ENCODE assay signal across 2 cellular contexts in genomic region chr21:39105836-39106235, GRCh38.
TF ChIP-seq lines count a peak whose summit lies in the region.

No MANE protein-coding gene starts in this region.

TF ChIP-seq in IMR-90, 13 proteins besides CTCF, POLR2A, EP300 and RAD21:
- TF ChIP-seq CHD1 (IDR thresholded peaks at IDR 0.05; ENCODE audit: low read depth, low read length) (no peak), NFE2L2 (IDR thresholded peaks at IDR 0.05; ENCODE audit: low read depth, low read length) (no peak), RFX5 (IDR thresholded peaks at IDR 0.05; ENCODE audit: low read depth, low read length) (no peak), MAZ (IDR thresholded peaks at IDR 0.05; ENCODE audit: borderline replicate concordance, low read depth, low read length) (no peak), USF2 (IDR thresholded peaks at IDR 0.05; ENCODE audit: low read depth, low read length) (no peak), MAFK (IDR thresholded peaks at IDR 0.05; ENCODE audit: low read depth, low read length) (no peak), BHLHE40 (IDR thresholded peaks at IDR 0.05; ENCODE audit: low read depth, low read length) (no peak), SMC3 (IDR thresholded peaks at IDR 0.05; ENCODE audit: low read depth, low read length) (no peak), FOS (IDR thresholded peaks at IDR 0.05; ENCODE audit: low read depth, low read length) (no peak), RCOR1 (IDR thresholded peaks at IDR 0.05; ENCODE audit: insufficient replicate concordance, low read length) (no peak), ELK1 (IDR thresholded peaks at IDR 0.05; ENCODE audit: borderline replicate concordance, low read depth, low read length) (no peak), CEBPB (IDR thresholded peaks at IDR 0.05; ENCODE audit: low read depth, low read length) (no peak), MXI1 (IDR thresholded peaks at IDR 0.05; ENCODE audit: borderline replicate concordance, low read depth, low read length) (no peak)

TF ChIP-seq in GM23338, 12 proteins besides CTCF, POLR2A, EP300 and RAD21:
- TF ChIP-seq POLR2AphosphoS5 (IDR thresholded peaks at IDR 0.05; ENCODE audit: low read depth) (no peak), CREB1 (CRISPR knock-in tag; IDR thresholded peaks at IDR 0.05; ENCODE audit: low read depth) (no peak), NANOG (IDR thresholded peaks at IDR 0.05; ENCODE audit: borderline replicate concordance) (no peak), EZH2 (IDR thresholded peaks at IDR 0.05; ENCODE audit: low read depth, unreplicated experiment) (no peak), ETS1 (IDR thresholded peaks at IDR 0.05) (no peak), EZH2phosphoT487 (IDR thresholded peaks at IDR 0.05; ENCODE audit: unreplicated experiment) (no peak), STAT1 (IDR thresholded peaks at IDR 0.05; ENCODE audit: unreplicated experiment) (no peak), JUNB (IDR thresholded peaks at IDR 0.05; ENCODE audit: unreplicated experiment) (no peak), ZNF114 (CRISPR knock-in tag; IDR thresholded peaks at IDR 0.05) (no peak)
- TF ChIP-seq, protein P1, sequence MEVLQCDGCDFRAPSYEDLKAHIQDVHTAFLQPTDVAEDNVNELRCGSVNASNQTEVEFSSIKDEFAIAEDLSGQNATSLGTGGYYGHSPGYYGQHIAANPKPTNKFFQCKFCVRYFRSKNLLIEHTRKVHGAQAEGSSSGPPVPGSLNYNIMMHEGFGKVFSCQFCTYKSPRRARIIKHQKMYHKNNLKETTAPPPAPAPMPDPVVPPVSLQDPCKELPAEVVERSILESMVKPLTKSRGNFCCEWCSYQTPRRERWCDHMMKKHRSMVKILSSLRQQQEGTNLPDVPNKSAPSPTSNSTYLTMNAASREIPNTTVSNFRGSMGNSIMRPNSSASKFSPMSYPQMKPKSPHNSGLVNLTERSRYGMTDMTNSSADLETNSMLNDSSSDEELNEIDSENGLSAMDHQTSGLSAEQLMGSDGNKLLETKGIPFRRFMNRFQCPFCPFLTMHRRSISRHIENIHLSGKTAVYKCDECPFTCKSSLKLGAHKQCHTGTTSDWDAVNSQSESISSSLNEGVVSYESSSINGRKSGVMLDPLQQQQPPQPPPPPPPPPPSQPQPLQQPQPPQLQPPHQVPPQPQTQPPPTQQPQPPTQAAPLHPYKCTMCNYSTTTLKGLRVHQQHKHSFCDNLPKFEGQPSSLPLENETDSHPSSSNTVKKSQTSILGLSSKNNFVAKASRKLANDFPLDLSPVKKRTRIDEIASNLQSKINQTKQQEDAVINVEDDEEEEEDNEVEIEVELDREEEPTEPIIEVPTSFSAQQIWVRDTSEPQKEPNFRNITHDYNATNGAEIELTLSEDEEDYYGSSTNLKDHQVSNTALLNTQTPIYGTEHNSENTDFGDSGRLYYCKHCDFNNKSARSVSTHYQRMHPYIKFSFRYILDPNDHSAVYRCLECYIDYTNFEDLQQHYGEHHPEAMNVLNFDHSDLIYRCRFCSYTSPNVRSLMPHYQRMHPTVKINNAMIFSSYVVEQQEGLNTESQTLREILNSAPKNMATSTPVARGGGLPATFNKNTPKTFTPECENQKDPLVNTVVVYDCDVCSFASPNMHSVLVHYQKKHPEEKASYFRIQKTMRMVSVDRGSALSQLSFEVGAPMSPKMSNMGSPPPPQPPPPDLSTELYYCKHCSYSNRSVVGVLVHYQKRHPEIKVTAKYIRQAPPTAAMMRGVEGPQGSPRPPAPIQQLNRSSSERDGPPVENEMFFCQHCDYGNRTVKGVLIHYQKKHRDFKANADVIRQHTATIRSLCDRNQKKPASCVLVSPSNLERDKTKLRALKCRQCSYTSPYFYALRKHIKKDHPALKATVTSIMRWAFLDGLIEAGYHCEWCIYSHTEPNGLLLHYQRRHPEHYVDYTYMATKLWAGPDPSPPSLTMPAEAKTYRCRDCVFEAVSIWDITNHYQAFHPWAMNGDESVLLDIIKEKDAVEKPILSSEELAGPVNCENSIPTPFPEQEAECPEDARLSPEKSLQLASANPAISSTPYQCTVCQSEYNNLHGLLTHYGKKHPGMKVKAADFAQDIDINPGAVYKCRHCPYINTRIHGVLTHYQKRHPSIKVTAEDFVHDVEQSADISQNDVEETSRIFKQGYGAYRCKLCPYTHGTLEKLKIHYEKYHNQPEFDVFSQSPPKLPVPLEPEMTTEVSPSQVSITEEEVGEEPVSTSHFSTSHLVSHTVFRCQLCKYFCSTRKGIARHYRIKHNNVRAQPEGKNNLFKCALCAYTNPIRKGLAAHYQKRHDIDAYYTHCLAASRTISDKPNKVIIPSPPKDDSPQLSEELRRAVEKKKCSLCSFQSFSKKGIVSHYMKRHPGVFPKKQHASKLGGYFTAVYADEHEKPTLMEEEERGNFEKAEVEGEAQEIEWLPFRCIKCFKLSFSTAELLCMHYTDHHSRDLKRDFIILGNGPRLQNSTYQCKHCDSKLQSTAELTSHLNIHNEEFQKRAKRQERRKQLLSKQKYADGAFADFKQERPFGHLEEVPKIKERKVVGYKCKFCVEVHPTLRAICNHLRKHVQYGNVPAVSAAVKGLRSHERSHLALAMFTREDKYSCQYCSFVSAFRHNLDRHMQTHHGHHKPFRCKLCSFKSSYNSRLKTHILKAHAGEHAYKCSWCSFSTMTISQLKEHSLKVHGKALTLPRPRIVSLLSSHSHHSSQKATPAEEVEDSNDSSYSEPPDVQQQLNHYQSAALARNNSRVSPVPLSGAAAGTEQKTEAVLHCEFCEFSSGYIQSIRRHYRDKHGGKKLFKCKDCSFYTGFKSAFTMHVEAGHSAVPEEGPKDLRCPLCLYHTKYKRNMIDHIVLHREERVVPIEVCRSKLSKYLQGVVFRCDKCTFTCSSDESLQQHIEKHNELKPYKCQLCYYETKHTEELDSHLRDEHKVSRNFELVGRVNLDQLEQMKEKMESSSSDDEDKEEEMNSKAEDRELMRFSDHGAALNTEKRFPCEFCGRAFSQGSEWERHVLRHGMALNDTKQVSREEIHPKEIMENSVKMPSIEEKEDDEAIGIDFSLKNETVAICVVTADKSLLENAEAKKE (CRISPR knock-in tag; IDR thresholded peaks at IDR 0.05): no peak
- TF ChIP-seq, protein P2, sequence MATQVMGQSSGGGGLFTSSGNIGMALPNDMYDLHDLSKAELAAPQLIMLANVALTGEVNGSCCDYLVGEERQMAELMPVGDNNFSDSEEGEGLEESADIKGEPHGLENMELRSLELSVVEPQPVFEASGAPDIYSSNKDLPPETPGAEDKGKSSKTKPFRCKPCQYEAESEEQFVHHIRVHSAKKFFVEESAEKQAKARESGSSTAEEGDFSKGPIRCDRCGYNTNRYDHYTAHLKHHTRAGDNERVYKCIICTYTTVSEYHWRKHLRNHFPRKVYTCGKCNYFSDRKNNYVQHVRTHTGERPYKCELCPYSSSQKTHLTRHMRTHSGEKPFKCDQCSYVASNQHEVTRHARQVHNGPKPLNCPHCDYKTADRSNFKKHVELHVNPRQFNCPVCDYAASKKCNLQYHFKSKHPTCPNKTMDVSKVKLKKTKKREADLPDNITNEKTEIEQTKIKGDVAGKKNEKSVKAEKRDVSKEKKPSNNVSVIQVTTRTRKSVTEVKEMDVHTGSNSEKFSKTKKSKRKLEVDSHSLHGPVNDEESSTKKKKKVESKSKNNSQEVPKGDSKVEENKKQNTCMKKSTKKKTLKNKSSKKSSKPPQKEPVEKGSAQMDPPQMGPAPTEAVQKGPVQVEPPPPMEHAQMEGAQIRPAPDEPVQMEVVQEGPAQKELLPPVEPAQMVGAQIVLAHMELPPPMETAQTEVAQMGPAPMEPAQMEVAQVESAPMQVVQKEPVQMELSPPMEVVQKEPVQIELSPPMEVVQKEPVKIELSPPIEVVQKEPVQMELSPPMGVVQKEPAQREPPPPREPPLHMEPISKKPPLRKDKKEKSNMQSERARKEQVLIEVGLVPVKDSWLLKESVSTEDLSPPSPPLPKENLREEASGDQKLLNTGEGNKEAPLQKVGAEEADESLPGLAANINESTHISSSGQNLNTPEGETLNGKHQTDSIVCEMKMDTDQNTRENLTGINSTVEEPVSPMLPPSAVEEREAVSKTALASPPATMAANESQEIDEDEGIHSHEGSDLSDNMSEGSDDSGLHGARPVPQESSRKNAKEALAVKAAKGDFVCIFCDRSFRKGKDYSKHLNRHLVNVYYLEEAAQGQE (IDR thresholded peaks at IDR 0.05; ENCODE audit: unreplicated experiment): no peak
